11 cellular contexts compared by ENCODE assay signal in genomic region chr10:43417950-43418768, GRCh38. TPM values are rescaled to one million over a fixed set of nuclear protein-coding genes. Genes with fewer than 3 reads are reported as not detected.
A peak's percentile ranks its signal among the peaks of the same experiment; 100 is the strongest.
DNase-seq lines count a peak whose midpoint lies in the region; TF ChIP-seq lines count a peak whose summit lies in the region.
"Had no signal": no experiment of that assay in that cellular context is flagged by ENCODE, and none has a peak within 500 bp of the region (broad histone marks: within the 10 kb centered on the region; RNA-seq: fewer than 3 reads in every experiment).

No MANE protein-coding gene starts in this region.

- H3K9me3 Mint-ChIP-seq in glutamatergic neuron (ENCODE audit: unreplicated experiment) (no peaks in the 10 kb centered on the region), H9 (peaks cover 0 to 9% of the 10 kb centered on the region in 2 experiments; a peak in 3 of 5 replicates)

- H3K36me3 Mint-ChIP-seq in glutamatergic neuron (ENCODE audit: unreplicated experiment) (no peaks in the 10 kb centered on the region), H9 (ENCODE audit: insufficient read depth in 1 of 3, low read depth in 3 of 3) (peaks cover 0 to 5% (median 3%) of the 10 kb centered on the region in 3 experiments; a peak in 3 of 7 replicates)

- no peak overlapping the region for H4K91ac ChIP-seq in H9 (ENCODE audit: insufficient read length, low read depth, low read length)

- no peak overlapping the region for H3K4me2 ChIP-seq in H9 (ENCODE audit: insufficient read depth, insufficient read length, low read length)

- no peak overlapping the region for H3K18ac ChIP-seq in H9 (ENCODE audit: insufficient read length, low read depth, low read length)

- no peak overlapping the region for H3K27ac Mint-ChIP-seq in glutamatergic neuron (ENCODE audit: unreplicated experiment)
- H3K27ac Mint-ChIP-seq in H9 = no peak overlapping the region

- H3K27me3 Mint-ChIP-seq in glutamatergic neuron (ENCODE audit: unreplicated experiment) = peaks cover 3% of the 10 kb centered on the region
- peaks cover 17% of the 10 kb centered on the region for H3K27me3 Mint-ChIP-seq in H9 (ENCODE audit: low read depth)

- H2AFZ ChIP-seq in H9 (ENCODE audit: low read length) = no peak overlapping the region
- H2AFZ ChIP-seq: parathyroid adenoma had no signal

- H2AK5ac ChIP-seq in H9 (ENCODE audit: insufficient read length, low read length) = no peak overlapping the region

- no peak for TF ChIP-seq POLR2A in Peyer's patch (IDR thresholded peaks at IDR 0.05)

- H3K4me3 ChIP-seq in Peyer's patch (no peak overlapping the region), H7 (ENCODE audit: insufficient read depth, low read depth, low read length) (no peak overlapping the region)
- no peak overlapping the region for H3K4me3 ChIP-seq in effector memory CD4-positive, alpha-beta T cell (ENCODE audit: insufficient read depth, low read depth, low read length, poor library complexity, severe bottlenecking)
- H3K4me3 ChIP-seq: cardiac muscle cell had no signal

- H3K4me1 Mint-ChIP-seq in glutamatergic neuron (ENCODE audit: low read depth, unreplicated experiment) = no peaks in the 10 kb centered on the region
- H3K4me1 Mint-ChIP-seq in H9 = peaks cover 6% of the 10 kb centered on the region in 2 experiments

- H4K5ac ChIP-seq in H9 (ENCODE audit: insufficient read length, low read depth, low read length) = no peak overlapping the region

- no peak overlapping the region for H2BK5ac ChIP-seq in H9 (ENCODE audit: insufficient read length, low read length)

- no peaks in the 10 kb centered on the region for H3K79me2 ChIP-seq in H9 (ENCODE audit: insufficient read depth, low read length)
- H3K79me2 ChIP-seq: parathyroid adenoma had no signal

- H4K20me1 ChIP-seq in H9 (ENCODE audit: control insufficient read depth, insufficient read depth, insufficient read length) = no peaks in the 10 kb centered on the region

- H3K36me3 ChIP-seq in Peyer's patch (no peaks in the 10 kb centered on the region), H7 (replicated peaks; ENCODE audit: control insufficient read depth, insufficient read depth, low read length) (no peaks in the 10 kb centered on the region)
- no peaks in the 10 kb centered on the region for H3K36me3 ChIP-seq in effector memory CD4-positive, alpha-beta T cell (ENCODE audit: control insufficient read depth, insufficient read depth, low read length)
- H3K36me3 ChIP-seq: cardiac muscle cell had no signal

- H3K56ac ChIP-seq in H9 (ENCODE audit: insufficient read length, low read depth, low read length) = no peak overlapping the region

- H3K14ac ChIP-seq in H9 (ENCODE audit: insufficient read depth, low read length) = no peak overlapping the region; the same call in 1 of the 2 replicates

- H3K4me3 Mint-ChIP-seq in glutamatergic neuron (ENCODE audit: unreplicated experiment) (no peak overlapping the region), H9 (no peak overlapping the region)

- no peak overlapping the region for H2BK20ac ChIP-seq in H9 (ENCODE audit: low read depth, low read length, poor library complexity, severe bottlenecking)

- H2BK12ac ChIP-seq in H9 (ENCODE audit: insufficient read length, low read depth, low read length) = no peak overlapping the region

- no peak overlapping the region for H2BK120ac ChIP-seq in H9 (ENCODE audit: low read depth, low read length, poor library complexity, severe bottlenecking)

- H3K4ac ChIP-seq in H9 (ENCODE audit: low read depth, low read length) = no peak overlapping the region

- no peak overlapping the region for H2BK15ac ChIP-seq in H9 (ENCODE audit: low read depth, low read length)

- H3K79me1 ChIP-seq in H9 (ENCODE audit: insufficient read depth, low read depth, low read length, poor library complexity, severe bottlenecking) = no peaks in the 10 kb centered on the region

- H3K9me3 ChIP-seq in Peyer's patch (no peaks in the 10 kb centered on the region), H9 (ENCODE audit: control insufficient read depth, low read depth, low read length) (no peaks in the 10 kb centered on the region)
- no peaks in the 10 kb centered on the region for H3K9me3 ChIP-seq in effector memory CD4-positive, alpha-beta T cell (ENCODE audit: control insufficient read depth, low read length)

- DNase-seq in stimulated activated CD4-positive, alpha-beta T cell treated with anti-CD3 and anti-CD28 coated beads, Interleukin-15, amount 100 ng/mL, for 24 hours = peak; percentile 63
- no peak for DNase-seq in stimulated activated CD4-positive, alpha-beta T cell treated with anti-CD3 and anti-CD28 coated beads, Interleukin-12 subunit alpha, Interleukin-12 subunit beta, amount 100 ng/mL, for 4 hours
- peak in 2 of 3 donors; percentile 70 to 77 for DNase-seq in Peyer's patch
- DNase-seq in effector memory CD4-positive, alpha-beta T cell = peak; percentile 18 to 43 (median 35)
- no peak for DNase-seq in glutamatergic neuron
- DNase-seq in putamen (ENCODE audit: low spot score) = no peak
- DNase-seq in H9 = no peak
- DNase-seq in H7 = no peak

- no peak overlapping the region for H4K8ac ChIP-seq in H9 (replicated peaks; ENCODE audit: insufficient read length, low read depth, low read length)

- H3T11ph ChIP-seq in H9 (ENCODE audit: low read length) = no peak overlapping the region

- TF ChIP-seq CTCF in Peyer's patch (IDR thresholded peaks at IDR 0.05) (no peak), glutamatergic neuron (IDR thresholded peaks at IDR 0.05; ENCODE audit: partially characterized antibody, unreplicated experiment) (no peak), H9 (conservative IDR thresholded peaks at IDR 0.05) (no peak)

- no peak overlapping the region for H3K23ac ChIP-seq in H9 (ENCODE audit: insufficient read length, low read depth, low read length)

- H3K4me1 ChIP-seq in Peyer's patch (peaks cover 0 to 13% (median 6%) of the 10 kb centered on the region in 4 donors), H9 (ENCODE audit: insufficient read depth, low read length) (no peaks in the 10 kb centered on the region)
- H3K4me1 ChIP-seq in effector memory CD4-positive, alpha-beta T cell (ENCODE audit: control insufficient read depth, insufficient read depth, low read length, poor library complexity, severe bottlenecking) = peaks cover 18% of the 10 kb centered on the region
- H3K4me1 ChIP-seq: parathyroid adenoma had no signal

- H3K9ac ChIP-seq in H9 (ENCODE audit: extremely low read depth, insufficient read length, low read length) = no peak overlapping the region
- H3K9ac ChIP-seq: parathyroid adenoma had no signal

- no CpG with 5 or more reads among the region's 14 CpGs for WGBS in H9 (ENCODE audit: extremely low coverage, insufficient read length, low lambda C conversion rate)

- H3K27ac ChIP-seq in Peyer's patch = peak overlapping the region; percentile 39 to 71 (median 56)
- peak overlapping the region; percentile 44 for H3K27ac ChIP-seq in effector memory CD4-positive, alpha-beta T cell (ENCODE audit: insufficient read depth, low read length, poor library complexity, severe bottlenecking)
- no peak overlapping the region for H3K27ac ChIP-seq in H9 (ENCODE audit: insufficient read length, low read depth, low read length)
- H3K27ac ChIP-seq: cardiac muscle cell, parathyroid adenoma had no signal

- H3K27me3 ChIP-seq in Peyer's patch (no peaks in the 10 kb centered on the region), H9 (ENCODE audit: insufficient read depth, low read length) (no peaks in the 10 kb centered on the region), H7 (ENCODE audit: control insufficient read depth, insufficient read depth, low read length) (peaks cover 2% of the 10 kb centered on the region; the same call in 1 of the 2 replicates)
- no peaks in the 10 kb centered on the region for H3K27me3 ChIP-seq in effector memory CD4-positive, alpha-beta T cell (replicated peaks; ENCODE audit: control insufficient read depth, insufficient read depth, low read length, poor library complexity, severe bottlenecking)
- H3K27me3 ChIP-seq: cardiac muscle cell had no signal

- H3K23me2 ChIP-seq in H9 (ENCODE audit: insufficient read length, low read depth, low read length, poor library complexity, severe bottlenecking) = no peaks in the 10 kb centered on the region

RNA-seq across cellular contexts. Expression of gene HNRNPF, which starts 9.2 kb away (rescaled TPM):
- total RNA-seq in Peyer's patch (100 to 1,000 TPM; 145 to 177 (median 160) TPM), glutamatergic neuron (ENCODE audit: unreplicated experiment) (99.7 TPM), H9 (2021) (411 and 420 TPM in 2 replicates)
- total RNA-seq in H7 (2014; rRNA removed; shearing (Covaris generic)) = 328 and 342 TPM in 2 replicates

RNA-seq across cellular contexts. Expression of gene ZNF487, which starts 18.8 kb away (rescaled TPM):
- total RNA-seq in Peyer's patch (10 to 100 TPM; 21.5 to 51.7 (median 26.9) TPM), glutamatergic neuron (ENCODE audit: unreplicated experiment) (2.1 TPM), H9 (2021) (1.3 and 1.4 TPM in 2 replicates)
- 2.7 and 4.9 TPM in 2 replicates for total RNA-seq in H7 (2014; rRNA removed; shearing (Covaris generic))

RNA-seq across cellular contexts. Expression of gene FXYD4, which starts 46.7 kb away (rescaled TPM):
- total RNA-seq in Peyer's patch (not detected), glutamatergic neuron (ENCODE audit: unreplicated experiment) (not detected), H9 (2021) (not detected in 2 replicates)
- not detected in 2 replicates for total RNA-seq in H7 (2014; rRNA removed; shearing (Covaris generic))
- total RNA-seq: cardiac muscle cell, M059J had no signal

Comparison
In these comparisons a context has a peak if more than half of its experiments do, and no peak if none do; other contexts are left out.
1. DNase-seq: peak in stimulated activated CD4-positive, alpha-beta T cell treated with anti-CD3 and anti-CD28 coated beads, Interleukin-15, amount 100 ng/mL, for 24 hours (single experiment), Peyer's patch (2 of 3) and effector memory CD4-positive, alpha-beta T cell (3 of 3); none in stimulated activated CD4-positive, alpha-beta T cell treated with anti-CD3 and anti-CD28 coated beads, Interleukin-12 subunit alpha, Interleukin-12 subunit beta, amount 100 ng/mL, for 4 hours (single experiment), glutamatergic neuron (single experiment), putamen (single experiment), H9 (single experiment) and H7 (single experiment).